In the genomic region with DNA sequence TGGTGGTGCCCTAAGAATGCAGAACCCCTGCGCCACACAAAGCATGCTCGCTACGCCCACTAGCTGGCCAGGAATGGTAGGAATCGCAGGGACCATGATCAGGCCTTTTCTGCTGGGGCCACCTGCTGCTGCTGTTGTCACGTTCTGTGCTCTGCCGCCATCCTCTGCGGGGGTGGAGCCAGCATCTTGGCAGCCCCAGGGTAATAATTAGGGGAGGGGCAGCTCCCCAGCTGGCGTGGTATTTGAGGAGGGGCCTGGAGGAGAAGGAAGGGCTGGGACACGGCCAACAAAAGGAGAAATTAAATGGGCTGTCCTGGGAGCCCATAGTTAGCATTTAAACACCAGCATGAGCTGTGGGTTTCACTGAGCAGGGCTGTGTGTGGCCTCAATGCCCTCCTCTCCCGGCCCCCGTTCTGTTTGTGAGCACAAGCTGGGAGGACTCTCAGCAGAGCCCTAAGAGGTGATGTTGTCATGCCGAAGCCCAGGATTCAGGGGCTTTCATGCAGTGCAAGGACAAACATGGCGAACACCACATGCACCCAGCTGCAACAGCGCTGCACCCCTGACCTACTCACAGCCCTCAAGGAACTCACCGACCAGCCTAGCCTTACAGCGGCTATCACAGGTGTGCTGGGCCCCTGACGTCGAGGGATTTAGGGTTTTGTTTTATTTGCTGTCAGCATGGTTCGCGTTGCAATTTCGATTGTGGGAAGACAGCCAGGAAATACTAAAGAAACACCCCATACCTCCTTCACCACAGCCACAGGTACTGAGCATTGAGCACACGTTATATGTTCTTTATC, we compare ENCODE assay signal across 1 cellular context.
TF ChIP-seq lines count a peak whose summit lies in the region.

No MANE protein-coding gene starts in this region.

TF ChIP-seq in HepG2, 621 proteins besides CTCF, POLR2A, EP300 and RAD21 (continued from another document):
- TF ChIP-seq, protein P1, sequence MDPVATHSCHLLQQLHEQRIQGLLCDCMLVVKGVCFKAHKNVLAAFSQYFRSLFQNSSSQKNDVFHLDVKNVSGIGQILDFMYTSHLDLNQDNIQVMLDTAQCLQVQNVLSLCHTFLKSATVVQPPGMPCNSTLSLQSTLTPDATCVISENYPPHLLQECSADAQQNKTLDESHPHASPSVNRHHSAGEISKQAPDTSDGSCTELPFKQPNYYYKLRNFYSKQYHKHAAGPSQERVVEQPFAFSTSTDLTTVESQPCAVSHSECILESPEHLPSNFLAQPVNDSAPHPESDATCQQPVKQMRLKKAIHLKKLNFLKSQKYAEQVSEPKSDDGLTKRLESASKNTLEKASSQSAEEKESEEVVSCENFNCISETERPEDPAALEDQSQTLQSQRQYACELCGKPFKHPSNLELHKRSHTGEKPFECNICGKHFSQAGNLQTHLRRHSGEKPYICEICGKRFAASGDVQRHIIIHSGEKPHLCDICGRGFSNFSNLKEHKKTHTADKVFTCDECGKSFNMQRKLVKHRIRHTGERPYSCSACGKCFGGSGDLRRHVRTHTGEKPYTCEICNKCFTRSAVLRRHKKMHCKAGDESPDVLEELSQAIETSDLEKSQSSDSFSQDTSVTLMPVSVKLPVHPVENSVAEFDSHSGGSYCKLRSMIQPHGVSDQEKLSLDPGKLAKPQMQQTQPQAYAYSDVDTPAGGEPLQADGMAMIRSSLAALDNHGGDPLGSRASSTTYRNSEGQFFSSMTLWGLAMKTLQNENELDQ (CRISPR knock-in tag; IDR thresholded peaks at IDR 0.05; ENCODE audit: borderline replicate concordance): no peak
- no peak for TF ChIP-seq ZFP36L1 (CRISPR knock-in tag; IDR thresholded peaks at IDR 0.05)
- TF ChIP-seq RORA (CRISPR knock-in tag; IDR thresholded peaks at IDR 0.05): no peak
- TF ChIP-seq ZNF451 (CRISPR knock-in tag; IDR thresholded peaks at IDR 0.05): no peak
- TF ChIP-seq, protein P2, sequence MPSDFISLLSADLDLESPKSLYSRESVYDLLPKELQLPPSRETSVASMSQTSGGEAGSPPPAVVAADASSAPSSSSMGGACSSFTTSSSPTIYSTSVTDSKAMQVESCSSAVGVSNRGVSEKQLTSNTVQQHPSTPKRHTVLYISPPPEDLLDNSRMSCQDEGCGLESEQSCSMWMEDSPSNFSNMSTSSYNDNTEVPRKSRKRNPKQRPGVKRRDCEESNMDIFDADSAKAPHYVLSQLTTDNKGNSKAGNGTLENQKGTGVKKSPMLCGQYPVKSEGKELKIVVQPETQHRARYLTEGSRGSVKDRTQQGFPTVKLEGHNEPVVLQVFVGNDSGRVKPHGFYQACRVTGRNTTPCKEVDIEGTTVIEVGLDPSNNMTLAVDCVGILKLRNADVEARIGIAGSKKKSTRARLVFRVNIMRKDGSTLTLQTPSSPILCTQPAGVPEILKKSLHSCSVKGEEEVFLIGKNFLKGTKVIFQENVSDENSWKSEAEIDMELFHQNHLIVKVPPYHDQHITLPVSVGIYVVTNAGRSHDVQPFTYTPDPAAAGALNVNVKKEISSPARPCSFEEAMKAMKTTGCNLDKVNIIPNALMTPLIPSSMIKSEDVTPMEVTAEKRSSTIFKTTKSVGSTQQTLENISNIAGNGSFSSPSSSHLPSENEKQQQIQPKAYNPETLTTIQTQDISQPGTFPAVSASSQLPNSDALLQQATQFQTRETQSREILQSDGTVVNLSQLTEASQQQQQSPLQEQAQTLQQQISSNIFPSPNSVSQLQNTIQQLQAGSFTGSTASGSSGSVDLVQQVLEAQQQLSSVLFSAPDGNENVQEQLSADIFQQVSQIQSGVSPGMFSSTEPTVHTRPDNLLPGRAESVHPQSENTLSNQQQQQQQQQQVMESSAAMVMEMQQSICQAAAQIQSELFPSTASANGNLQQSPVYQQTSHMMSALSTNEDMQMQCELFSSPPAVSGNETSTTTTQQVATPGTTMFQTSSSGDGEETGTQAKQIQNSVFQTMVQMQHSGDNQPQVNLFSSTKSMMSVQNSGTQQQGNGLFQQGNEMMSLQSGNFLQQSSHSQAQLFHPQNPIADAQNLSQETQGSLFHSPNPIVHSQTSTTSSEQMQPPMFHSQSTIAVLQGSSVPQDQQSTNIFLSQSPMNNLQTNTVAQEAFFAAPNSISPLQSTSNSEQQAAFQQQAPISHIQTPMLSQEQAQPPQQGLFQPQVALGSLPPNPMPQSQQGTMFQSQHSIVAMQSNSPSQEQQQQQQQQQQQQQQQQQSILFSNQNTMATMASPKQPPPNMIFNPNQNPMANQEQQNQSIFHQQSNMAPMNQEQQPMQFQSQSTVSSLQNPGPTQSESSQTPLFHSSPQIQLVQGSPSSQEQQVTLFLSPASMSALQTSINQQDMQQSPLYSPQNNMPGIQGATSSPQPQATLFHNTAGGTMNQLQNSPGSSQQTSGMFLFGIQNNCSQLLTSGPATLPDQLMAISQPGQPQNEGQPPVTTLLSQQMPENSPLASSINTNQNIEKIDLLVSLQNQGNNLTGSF (CRISPR knock-in tag; IDR thresholded peaks at IDR 0.05): no peak
- TF ChIP-seq CCAR2 (optimal IDR thresholded peaks at IDR 0.05; ENCODE audit: low read depth, low read length): no peak
- TF ChIP-seq, protein P3, sequence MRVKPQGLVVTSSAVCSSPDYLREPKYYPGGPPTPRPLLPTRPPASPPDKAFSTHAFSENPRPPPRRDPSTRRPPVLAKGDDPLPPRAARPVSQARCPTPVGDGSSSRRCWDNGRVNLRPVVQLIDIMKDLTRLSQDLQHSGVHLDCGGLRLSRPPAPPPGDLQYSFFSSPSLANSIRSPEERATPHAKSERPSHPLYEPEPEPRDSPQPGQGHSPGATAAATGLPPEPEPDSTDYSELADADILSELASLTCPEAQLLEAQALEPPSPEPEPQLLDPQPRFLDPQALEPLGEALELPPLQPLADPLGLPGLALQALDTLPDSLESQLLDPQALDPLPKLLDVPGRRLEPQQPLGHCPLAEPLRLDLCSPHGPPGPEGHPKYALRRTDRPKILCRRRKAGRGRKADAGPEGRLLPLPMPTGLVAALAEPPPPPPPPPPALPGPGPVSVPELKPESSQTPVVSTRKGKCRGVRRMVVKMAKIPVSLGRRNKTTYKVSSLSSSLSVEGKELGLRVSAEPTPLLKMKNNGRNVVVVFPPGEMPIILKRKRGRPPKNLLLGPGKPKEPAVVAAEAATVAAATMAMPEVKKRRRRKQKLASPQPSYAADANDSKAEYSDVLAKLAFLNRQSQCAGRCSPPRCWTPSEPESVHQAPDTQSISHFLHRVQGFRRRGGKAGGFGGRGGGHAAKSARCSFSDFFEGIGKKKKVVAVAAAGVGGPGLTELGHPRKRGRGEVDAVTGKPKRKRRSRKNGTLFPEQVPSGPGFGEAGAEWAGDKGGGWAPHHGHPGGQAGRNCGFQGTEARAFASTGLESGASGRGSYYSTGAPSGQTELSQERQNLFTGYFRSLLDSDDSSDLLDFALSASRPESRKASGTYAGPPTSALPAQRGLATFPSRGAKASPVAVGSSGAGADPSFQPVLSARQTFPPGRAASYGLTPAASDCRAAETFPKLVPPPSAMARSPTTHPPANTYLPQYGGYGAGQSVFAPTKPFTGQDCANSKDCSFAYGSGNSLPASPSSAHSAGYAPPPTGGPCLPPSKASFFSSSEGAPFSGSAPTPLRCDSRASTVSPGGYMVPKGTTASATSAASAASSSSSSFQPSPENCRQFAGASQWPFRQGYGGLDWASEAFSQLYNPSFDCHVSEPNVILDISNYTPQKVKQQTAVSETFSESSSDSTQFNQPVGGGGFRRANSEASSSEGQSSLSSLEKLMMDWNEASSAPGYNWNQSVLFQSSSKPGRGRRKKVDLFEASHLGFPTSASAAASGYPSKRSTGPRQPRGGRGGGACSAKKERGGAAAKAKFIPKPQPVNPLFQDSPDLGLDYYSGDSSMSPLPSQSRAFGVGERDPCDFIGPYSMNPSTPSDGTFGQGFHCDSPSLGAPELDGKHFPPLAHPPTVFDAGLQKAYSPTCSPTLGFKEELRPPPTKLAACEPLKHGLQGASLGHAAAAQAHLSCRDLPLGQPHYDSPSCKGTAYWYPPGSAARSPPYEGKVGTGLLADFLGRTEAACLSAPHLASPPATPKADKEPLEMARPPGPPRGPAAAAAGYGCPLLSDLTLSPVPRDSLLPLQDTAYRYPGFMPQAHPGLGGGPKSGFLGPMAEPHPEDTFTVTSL (CRISPR knock-in tag; IDR thresholded peaks at IDR 0.05; ENCODE audit: borderline replicate concordance): no peak
- no peak for TF ChIP-seq CCDC6 (CRISPR knock-in tag; IDR thresholded peaks at IDR 0.05)
- no peak for TF ChIP-seq MTA1 (CRISPR knock-in tag; IDR thresholded peaks at IDR 0.05; ENCODE audit: borderline replicate concordance)
- TF ChIP-seq, protein P4, sequence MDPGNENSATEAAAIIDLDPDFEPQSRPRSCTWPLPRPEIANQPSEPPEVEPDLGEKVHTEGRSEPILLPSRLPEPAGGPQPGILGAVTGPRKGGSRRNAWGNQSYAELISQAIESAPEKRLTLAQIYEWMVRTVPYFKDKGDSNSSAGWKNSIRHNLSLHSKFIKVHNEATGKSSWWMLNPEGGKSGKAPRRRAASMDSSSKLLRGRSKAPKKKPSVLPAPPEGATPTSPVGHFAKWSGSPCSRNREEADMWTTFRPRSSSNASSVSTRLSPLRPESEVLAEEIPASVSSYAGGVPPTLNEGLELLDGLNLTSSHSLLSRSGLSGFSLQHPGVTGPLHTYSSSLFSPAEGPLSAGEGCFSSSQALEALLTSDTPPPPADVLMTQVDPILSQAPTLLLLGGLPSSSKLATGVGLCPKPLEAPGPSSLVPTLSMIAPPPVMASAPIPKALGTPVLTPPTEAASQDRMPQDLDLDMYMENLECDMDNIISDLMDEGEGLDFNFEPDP (CRISPR knock-in tag; conservative IDR thresholded peaks at IDR 0.05): no peak
- no peak for TF ChIP-seq SP5 (CRISPR knock-in tag; IDR thresholded peaks at IDR 0.05; ENCODE audit: borderline replicate concordance, low read depth)
